ENCODE assay signal across 15 cellular contexts in genomic region chr3:64717872-64718613, GRCh38. TPM values are rescaled to one million over a fixed set of nuclear protein-coding genes. Genes with fewer than 3 reads are reported as not detected.
DNase-seq lines count a peak whose midpoint lies in the region; ATAC-seq, FAIRE-seq and TF ChIP-seq lines count a peak whose summit lies in the region.
"Had no signal": no experiment of that assay in that cellular context is flagged by ENCODE, and none has a peak within 500 bp of the region (broad histone marks: within the 10 kb centered on the region; RNA-seq: fewer than 3 reads in every experiment).

No MANE protein-coding gene starts in this region.

- no peak for ATAC-seq in GM18868 (IDR thresholded peaks at IDR 0.05; ENCODE audit: unreplicated experiment)
- no peak for ATAC-seq in GM21515 (IDR thresholded peaks at IDR 0.05; ENCODE audit: unreplicated experiment)
- ATAC-seq: pancreas had no signal

- no peaks in the 10 kb centered on the region for H3K79me2 ChIP-seq in SU-DHL-6 (ENCODE audit: insufficient read depth, low read length)
- no peaks in the 10 kb centered on the region for H3K79me2 ChIP-seq in fibroblast of lung (ENCODE audit: control insufficient read depth, insufficient read depth, low read length)

- DNase-seq in fibroblast of lung (ENCODE audit: low read depth in 2 of 2) (peak in 1 of 2 donors; percentile 13), retinal pigment epithelial cell (ENCODE audit: low read depth) (no peak)
- DNase-seq in effector CD4-positive, alpha-beta T cell, result no peak
- no peak for DNase-seq in activated T-cell treated with anti-CD3 and anti-CD28 coated beads, Interleukin-2, amount 50 U/mL, for 48 hours
- DNase-seq: activated T-cell treated with anti-CD3 and anti-CD28 coated beads, Interleukin-2, amount 50 U/mL, for 1 hour; cortex of kidney; H7; immature natural killer cell; pancreas; testis had no signal

- H3K27me3 ChIP-seq in SU-DHL-6 (ENCODE audit: low read length) (no peaks in the 10 kb centered on the region), fibroblast of lung (ENCODE audit: control insufficient read depth, insufficient read depth, low read length) (no peaks in the 10 kb centered on the region)
- H3K27me3 ChIP-seq: pancreas, testis had no signal

- H3K9me3 ChIP-seq in SU-DHL-6 (ENCODE audit: insufficient read depth, low read length) (no peaks in the 10 kb centered on the region), fibroblast of lung (ENCODE audit: control insufficient read depth, insufficient read depth, low read depth, low read length) (no peaks in the 10 kb centered on the region)
- H3K9me3 ChIP-seq: pancreas, testis had no signal

- H3K4me3 ChIP-seq in SU-DHL-6 (ENCODE audit: insufficient read depth, low read length, poor library complexity, severe bottlenecking), result no peak overlapping the region
- no peak overlapping the region for H3K4me3 ChIP-seq in fibroblast of lung (replicated peaks in 1 of 4; ENCODE audit: control extremely low read depth in 1 of 4, insufficient read depth in 1 of 4, low read depth in 3 of 4, low read length in 4 of 4)
- H3K4me3 ChIP-seq in retinal pigment epithelial cell (ENCODE audit: low read length), result no peak overlapping the region
- H3K4me3 ChIP-seq: pancreas, testis had no signal

- H3K4me2 ChIP-seq in SU-DHL-6 (ENCODE audit: low read depth, low read length, poor library complexity, severe bottlenecking) (no peak overlapping the region), fibroblast of lung (ENCODE audit: extremely low read depth, insufficient read depth, low read length) (no peak overlapping the region)

- H4K20me1 ChIP-seq in SU-DHL-6 (ENCODE audit: low read depth, low read length) (no peaks in the 10 kb centered on the region), fibroblast of lung (ENCODE audit: control insufficient read depth, extremely low read depth, insufficient read depth, low read length) (no peaks in the 10 kb centered on the region)

- H3K9ac ChIP-seq in SU-DHL-6 (ENCODE audit: low read length) (no peak overlapping the region), fibroblast of lung (ENCODE audit: insufficient read depth, low read length) (no peak overlapping the region)

- H3K27ac ChIP-seq in SU-DHL-6 (ENCODE audit: low read depth, low read length), result no peak overlapping the region
- H3K27ac ChIP-seq in fibroblast of lung (ENCODE audit: insufficient read depth, low read length), result no peak overlapping the region
- H3K27ac ChIP-seq: pancreas, testis had no signal

- no peaks in the 10 kb centered on the region for H3K9me2 ChIP-seq in SU-DHL-6 (replicated peaks; ENCODE audit: insufficient read depth, low read length)

- TF ChIP-seq CTCF in SU-DHL-6 (IDR thresholded peaks at IDR 0.05; ENCODE audit: insufficient read depth, low read length, poor library complexity, severe bottlenecking) (peak; percentile 14), fibroblast of lung (conservative IDR thresholded peaks at IDR 0.05 in 1 of 2, IDR thresholded peaks at IDR 0.05 in 1 of 2; ENCODE audit: low read depth in 1 of 2, low read length in 2 of 2) (peak; percentile 16 to 59), retinal pigment epithelial cell (conservative IDR thresholded peaks at IDR 0.05; ENCODE audit: low read depth, low read length) (peak; percentile 55)

- peak; percentile 51 for FAIRE-seq in G401.6 (lab: Jason Lieb, UNC)
- FAIRE-seq: TTC549 had no signal

- H3F3A ChIP-seq in SU-DHL-6 (ENCODE audit: insufficient read depth), result no peaks in the 10 kb centered on the region

- H2AFZ ChIP-seq in SU-DHL-6 (ENCODE audit: low read depth, low read length, severe bottlenecking) (no peak overlapping the region), fibroblast of lung (ENCODE audit: low read length) (no peak overlapping the region)

- H3K36me3 ChIP-seq in SU-DHL-6 (ENCODE audit: low read length), result no peaks in the 10 kb centered on the region
- H3K36me3 ChIP-seq in fibroblast of lung (ENCODE audit: control insufficient read depth, insufficient read depth, low read length), result no peaks in the 10 kb centered on the region
- H3K36me3 ChIP-seq: pancreas had no signal

- H3K4me1 ChIP-seq in fibroblast of lung (ENCODE audit: control insufficient read depth, extremely low read depth, insufficient read depth, low read length), result no peaks in the 10 kb centered on the region
- H3K4me1 ChIP-seq: pancreas, testis had no signal

RNA-seq across cellular contexts. Expression of gene ADAMTS9, which starts 30.2 kb away (rescaled TPM):
- 1.8 and 2.1 TPM in 2 replicates for total RNA-seq in fibroblast of lung
- polyA plus RNA-seq in fibroblast of lung, result 0.69 and 0.82 TPM in 2 replicates
- 0.64 and 0.67 TPM in 2 replicates for polyA plus RNA-seq in fibroblast of lung (2012)
- 1.1 and 2.0 TPM in 2 replicates for polyA minus RNA-seq in fibroblast of lung (ENCODE audit: low replicate concordance)
- polyA plus RNA-seq: immature natural killer cell had no signal
